ENCODE assay signal across 8 cellular contexts in the genomic region with DNA sequence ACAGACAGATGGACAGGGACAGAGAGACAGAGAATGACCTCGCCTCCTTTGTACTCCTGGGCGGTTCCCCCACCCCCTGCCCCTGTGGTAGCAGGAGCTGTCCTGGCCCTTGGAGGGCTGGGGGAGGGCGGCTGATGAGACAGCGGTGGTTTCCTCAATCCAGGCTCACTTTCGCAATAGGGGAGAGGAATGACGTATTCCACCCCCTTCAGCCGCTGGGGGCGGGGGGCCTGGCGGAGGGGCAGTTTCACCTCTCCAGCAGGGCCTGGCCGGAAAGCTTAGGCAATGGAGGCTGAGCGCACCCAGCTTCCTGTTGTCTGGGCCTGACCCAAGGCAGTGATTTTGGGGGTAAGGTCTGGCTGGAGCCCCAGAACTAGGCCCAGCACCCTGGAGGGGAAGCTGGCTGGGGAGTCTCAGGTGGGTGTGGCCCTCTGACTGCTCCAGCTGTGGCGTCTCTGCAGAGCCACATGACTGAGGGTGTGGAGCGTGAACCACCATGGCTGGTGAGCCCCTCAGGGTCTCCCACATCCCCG. TPM values are rescaled to one million over a fixed set of nuclear protein-coding genes. Genes with fewer than 3 reads are reported as not detected.
A peak's percentile ranks its signal among the peaks of the same experiment; 100 is the strongest.
DNase-seq lines count a peak whose midpoint lies in the region; ATAC-seq and TF ChIP-seq lines count a peak whose summit lies in the region.

No MANE protein-coding gene starts in this region.

- peak overlapping the region; percentile 84 to 87 for H3K4me3 Mint-ChIP-seq in activated T-cell treated with anti-CD3 and anti-CD28 coated beads, Interleukin-2, amount 50 U/mL, for 72 hours

- DNase-seq in Daoy (ENCODE audit: low read depth): peak; percentile 94
- peak; percentile 95 for DNase-seq in activated T-cell treated with anti-CD3 and anti-CD28 coated beads, Interleukin-2, amount 50 U/mL, for 72 hours
- peak; percentile 93 for DNase-seq in fibroblast of the aortic adventitia (ENCODE audit: low read depth)
- DNase-seq in pons (ENCODE audit: low spot score): peak; percentile 72
- DNase-seq in ureter (ENCODE audit: low spot score): peak; percentile 83

- ATAC-seq in HG02571 (IDR thresholded peaks at IDR 0.05; ENCODE audit: unreplicated experiment) (peak; percentile 30), HG02970 (IDR thresholded peaks at IDR 0.05; ENCODE audit: low FRiP score, unreplicated experiment) (no peak)
- ATAC-seq in activated T-cell treated with anti-CD3 and anti-CD28 coated beads, Interleukin-2, amount 50 U/mL, for 72 hours (replicated peaks in 1 of 2): peak; percentile 57 to 58

- H3K4me3 ChIP-seq in fibroblast of the aortic adventitia (ENCODE audit: low read depth, low read length): no peak overlapping the region

- H3K27me3 Mint-ChIP-seq in activated T-cell treated with anti-CD3 and anti-CD28 coated beads, Interleukin-2, amount 50 U/mL, for 72 hours (ENCODE audit: low read depth): no peaks in the 10 kb centered on the region

- peaks cover 9 to 18% of the 10 kb centered on the region in 2 donors for H3K36me3 Mint-ChIP-seq in activated T-cell treated with anti-CD3 and anti-CD28 coated beads, Interleukin-2, amount 50 U/mL, for 72 hours (ENCODE audit: insufficient read depth in 2 of 2)

- H3K9me3 Mint-ChIP-seq in activated T-cell treated with anti-CD3 and anti-CD28 coated beads, Interleukin-2, amount 50 U/mL, for 72 hours: no peaks in the 10 kb centered on the region

- peak overlapping the region; percentile 90 for H3K27ac Mint-ChIP-seq in activated T-cell treated with anti-CD3 and anti-CD28 coated beads, Interleukin-2, amount 50 U/mL, for 72 hours

- peaks cover 94% of the 10 kb centered on the region for H3K4me1 Mint-ChIP-seq in activated T-cell treated with anti-CD3 and anti-CD28 coated beads, Interleukin-2, amount 50 U/mL, for 72 hours (ENCODE audit: low read depth)

- no peak for TF ChIP-seq CTCF in fibroblast of the aortic adventitia (IDR thresholded peaks at IDR 0.05; ENCODE audit: insufficient read depth, low read length)

TF ChIP-seq in PFSK-1, 5 proteins besides CTCF, POLR2A, EP300 and RAD21:
- no peak for TF ChIP-seq POLR2AphosphoS5 (IDR thresholded peaks at IDR 0.05; ENCODE audit: low read depth, low read length)
- TF ChIP-seq SIN3A (IDR thresholded peaks at IDR 0.05; ENCODE audit: borderline replicate concordance, insufficient read depth, low read length): no peak
- TF ChIP-seq, protein P1, sequence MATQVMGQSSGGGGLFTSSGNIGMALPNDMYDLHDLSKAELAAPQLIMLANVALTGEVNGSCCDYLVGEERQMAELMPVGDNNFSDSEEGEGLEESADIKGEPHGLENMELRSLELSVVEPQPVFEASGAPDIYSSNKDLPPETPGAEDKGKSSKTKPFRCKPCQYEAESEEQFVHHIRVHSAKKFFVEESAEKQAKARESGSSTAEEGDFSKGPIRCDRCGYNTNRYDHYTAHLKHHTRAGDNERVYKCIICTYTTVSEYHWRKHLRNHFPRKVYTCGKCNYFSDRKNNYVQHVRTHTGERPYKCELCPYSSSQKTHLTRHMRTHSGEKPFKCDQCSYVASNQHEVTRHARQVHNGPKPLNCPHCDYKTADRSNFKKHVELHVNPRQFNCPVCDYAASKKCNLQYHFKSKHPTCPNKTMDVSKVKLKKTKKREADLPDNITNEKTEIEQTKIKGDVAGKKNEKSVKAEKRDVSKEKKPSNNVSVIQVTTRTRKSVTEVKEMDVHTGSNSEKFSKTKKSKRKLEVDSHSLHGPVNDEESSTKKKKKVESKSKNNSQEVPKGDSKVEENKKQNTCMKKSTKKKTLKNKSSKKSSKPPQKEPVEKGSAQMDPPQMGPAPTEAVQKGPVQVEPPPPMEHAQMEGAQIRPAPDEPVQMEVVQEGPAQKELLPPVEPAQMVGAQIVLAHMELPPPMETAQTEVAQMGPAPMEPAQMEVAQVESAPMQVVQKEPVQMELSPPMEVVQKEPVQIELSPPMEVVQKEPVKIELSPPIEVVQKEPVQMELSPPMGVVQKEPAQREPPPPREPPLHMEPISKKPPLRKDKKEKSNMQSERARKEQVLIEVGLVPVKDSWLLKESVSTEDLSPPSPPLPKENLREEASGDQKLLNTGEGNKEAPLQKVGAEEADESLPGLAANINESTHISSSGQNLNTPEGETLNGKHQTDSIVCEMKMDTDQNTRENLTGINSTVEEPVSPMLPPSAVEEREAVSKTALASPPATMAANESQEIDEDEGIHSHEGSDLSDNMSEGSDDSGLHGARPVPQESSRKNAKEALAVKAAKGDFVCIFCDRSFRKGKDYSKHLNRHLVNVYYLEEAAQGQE (IDR thresholded peaks at IDR 0.05; ENCODE audit: insufficient read depth in 1 of 2, low read depth in 2 of 2, low read length in 2 of 2): peak in 1 of 2 experiments; percentile 40; a peak in 1 of 4 replicates
- no peak for TF ChIP-seq TAF1 (IDR thresholded peaks at IDR 0.05; ENCODE audit: borderline replicate concordance, insufficient read depth, low read length)
- peak; percentile 73 for TF ChIP-seq FOXP2 (optimal IDR thresholded peaks at IDR 0.05; ENCODE audit: borderline replicate concordance, extremely low read depth, extremely low read length, insufficient read depth)

RNA-seq across cellular contexts. Expression of a gene that starts 7.4 kb away (rescaled TPM):
- 6.3 and 9.2 TPM in 2 replicates for total RNA-seq in Daoy (2014; rRNA removed; shearing (Covaris generic))
- polyA plus RNA-seq in PFSK-1 (2012; ENCODE audit: insufficient read length, low read depth): 67.3 TPM
- total RNA-seq in activated T-cell treated with anti-CD3 and anti-CD28 coated beads, Interleukin-2, amount 50 U/mL, for 72 hours: 100 to 1,000 TPM; 559 to 689 TPM
- total RNA-seq in fibroblast of the aortic adventitia (ENCODE audit: low replicate concordance) (0.81 and 0.90 TPM in 2 replicates), ureter (19.4 TPM)

RNA-seq across cellular contexts. Expression of a gene that starts 32.8 kb away (rescaled TPM):
- not detected in 2 replicates for total RNA-seq in Daoy (2014; rRNA removed; shearing (Covaris generic))
- 0.40 TPM for polyA plus RNA-seq in PFSK-1 (2012; ENCODE audit: insufficient read length, low read depth)
- total RNA-seq in activated T-cell treated with anti-CD3 and anti-CD28 coated beads, Interleukin-2, amount 50 U/mL, for 72 hours: 1 to 10 TPM; 1.4 to 1.7 TPM
- total RNA-seq in fibroblast of the aortic adventitia (ENCODE audit: low replicate concordance) (not detected in 2 replicates), ureter (not detected)

Comparison
In these comparisons a context has a peak if more than half of its experiments do, and no peak if none do; other contexts are left out.
1. RNA of a gene that starts 7.4 kb away (total RNA-seq): 559 to 689 TPM in activated T-cell treated with anti-CD3 and anti-CD28 coated beads, Interleukin-2, amount 50 U/mL, for 72 hours; 19.4 TPM in ureter (single experiment), 6.3 to 9.2 TPM in Daoy and 0.81 to 0.90 TPM in fibroblast of the aortic adventitia; every median in the first group is over 10 times any median in the second.
2. Peak in every context shown above with its lines, with median percentiles within 50 percentile points of each other: DNase-seq.